In genomic region chr5:174935854-174936474, GRCh38 we compare ENCODE assay signal across 7 cellular contexts.
DNase-seq lines count a peak whose midpoint lies in the region; ATAC-seq lines count a peak whose summit lies in the region.

No MANE protein-coding gene starts in this region.

- in situ Hi-C loops in SK-MEL-5 (cut with HindIII; ENCODE audit: low pct_unique_long_range_greater_than_20kb, low sequenced_read_pairs): no loop called here

- DNase-seq in ELF-1 (ENCODE audit: low read depth, low spot score) (peak; percentile 85), HK-2 (ENCODE audit: unreplicated experiment) (peak; percentile 45), SK-MEL-5 (ENCODE audit: low read depth, low spot score) (peak; percentile 70), astrocyte of the hippocampus (ENCODE audit: low read depth, low spot score) (peak; percentile 80), iPS DF 4.7 (ENCODE audit: extremely low read depth, low spot score) (peak; percentile 51)
- DNase-seq in stimulated activated CD4-positive, alpha-beta T cell treated with anti-CD3 and anti-CD28 coated beads, Interleukin-12 subunit alpha, Interleukin-12 subunit beta, amount 100 ng/mL, for 48 hours (ENCODE audit: low read depth in 2 of 3, low spot score in 1 of 3): peak in 2 of 3 donors; percentile 26 to 41

- ATAC-seq in HG03039 (IDR thresholded peaks at IDR 0.05; ENCODE audit: unreplicated experiment): no peak

Comparison
In these comparisons a context has a peak if more than half of its experiments do, and no peak if none do; other contexts are left out.
1. DNase-seq: peak in every context shown above with its lines; median percentile 85 in ELF-1; 80 in astrocyte of the hippocampus; 70 in SK-MEL-5; 51 in iPS DF 4.7; 45 in HK-2; 34 in stimulated activated CD4-positive, alpha-beta T cell treated with anti-CD3 and anti-CD28 coated beads, Interleukin-12 subunit alpha, Interleukin-12 subunit beta, amount 100 ng/mL, for 48 hours.